Comparison of ENCODE assay signal across 8 cellular contexts in the genomic region with DNA sequence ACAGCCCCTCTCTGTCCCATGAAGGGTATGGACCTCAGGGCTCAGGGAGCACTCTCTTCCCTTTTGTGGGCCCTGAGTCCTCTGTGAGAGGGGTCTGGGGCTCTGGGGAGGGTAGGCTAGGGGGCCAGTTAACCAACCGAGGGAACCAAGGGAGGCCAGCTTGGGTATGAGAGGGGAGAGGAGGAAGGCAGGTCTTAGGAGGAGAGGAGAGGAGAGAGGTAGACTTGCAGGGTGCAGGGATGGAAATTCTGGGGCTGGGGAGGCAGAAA. TPM values are rescaled to one million over a fixed set of nuclear protein-coding genes. Genes with fewer than 3 reads are reported as not detected.
A peak's percentile ranks its signal among the peaks of the same experiment; 100 is the strongest.
DNase-seq lines count a peak whose midpoint lies in the region; ATAC-seq, FAIRE-seq and TF ChIP-seq lines count a peak whose summit lies in the region.

No MANE protein-coding gene starts in this region.

- peak overlapping the region in 2 of 7 donors; percentile 72 to 81 for H3K27ac Mint-ChIP-seq in CD4-positive, alpha-beta memory T cell

- peaks cover 34% of the 10 kb centered on the region for H3K27me3 ChIP-seq in CD4-positive, alpha-beta memory T cell (ENCODE audit: insufficient read depth, low read length)
- no peaks in the 10 kb centered on the region for H3K27me3 ChIP-seq in parathyroid adenoma (ENCODE audit: control insufficient read depth, insufficient read depth, low read length)

- H3K4me3 ChIP-seq in CD4-positive, alpha-beta memory T cell (ENCODE audit: low read length in 2 of 2) = peak overlapping the region in 1 of 2 donors; percentile 45
- H3K4me3 ChIP-seq in SK-N-MC (peak overlapping the region; percentile 75), fibroblast of the aortic adventitia (ENCODE audit: low read depth, low read length) (peak overlapping the region; percentile 52), parathyroid adenoma (ENCODE audit: low read depth, low read length) (peak overlapping the region; percentile 71)

- FAIRE-seq in urothelium cell line (lab: Jason Lieb, UNC) = no peak

- H2AFZ ChIP-seq in parathyroid adenoma = peak overlapping the region; percentile 92

- peak overlapping the region; percentile 87 to 98 (median 92) for H3K4me3 Mint-ChIP-seq in CD4-positive, alpha-beta memory T cell

- intact Hi-C loops in CD4-positive, alpha-beta memory T cell (cut with micrococcal nuclease) = no loop called here

- H3K36me3 ChIP-seq in CD4-positive, alpha-beta memory T cell (ENCODE audit: insufficient read depth, low read length) = no peaks in the 10 kb centered on the region
- H3K36me3 ChIP-seq in SK-N-MC (ENCODE audit: insufficient read depth, low read length) (no peaks in the 10 kb centered on the region), parathyroid adenoma (ENCODE audit: control insufficient read depth, insufficient read depth, low read length) (no peaks in the 10 kb centered on the region)

- H3K4me2 ChIP-seq in parathyroid adenoma (ENCODE audit: low read length) = peak overlapping the region; percentile 90

- CTCF ChIA-PET in CD4-positive, alpha-beta memory T cell (lab: Charles Lee; ENCODE audit: partially characterized antibody) = no interaction called here

- peaks cover 0 to 2% (median 0%) of the 10 kb centered on the region in 8 donors for H3K9me3 Mint-ChIP-seq in CD4-positive, alpha-beta memory T cell

- peaks cover 17% of the 10 kb centered on the region for H3K79me2 ChIP-seq in parathyroid adenoma

- peaks cover 32 to 34% of the 10 kb centered on the region in 2 donors for H3K27me3 Mint-ChIP-seq in CD4-positive, alpha-beta memory T cell

- H3K9ac ChIP-seq in SK-N-MC (ENCODE audit: insufficient read length) (no peak overlapping the region), parathyroid adenoma (peak overlapping the region; percentile 94)

- peaks cover 15% of the 10 kb centered on the region for H3K4me1 ChIP-seq in CD4-positive, alpha-beta memory T cell (ENCODE audit: insufficient read depth, low read length)
- peaks cover 24% of the 10 kb centered on the region for H3K4me1 ChIP-seq in parathyroid adenoma

- H3K9me3 ChIP-seq in CD4-positive, alpha-beta memory T cell (ENCODE audit: control insufficient read depth in 1 of 2, low read length in 2 of 2) = no peaks in the 10 kb centered on the region
- H3K9me3 ChIP-seq in SK-N-MC (ENCODE audit: low read depth, low read length) = no peaks in the 10 kb centered on the region
- H3K9me3 ChIP-seq in parathyroid adenoma (ENCODE audit: control insufficient read depth, low read length) = no peaks in the 10 kb centered on the region

- no peak overlapping the region for H3K27ac ChIP-seq in CD4-positive, alpha-beta memory T cell (ENCODE audit: low read depth, low read length)
- H3K27ac ChIP-seq in SK-N-MC = no peak overlapping the region
- peak overlapping the region; percentile 92 for H3K27ac ChIP-seq in parathyroid adenoma

- TF ChIP-seq CTCF in fibroblast of the aortic adventitia (IDR thresholded peaks at IDR 0.05; ENCODE audit: insufficient read depth, low read length) = no peak
- TF ChIP-seq CTCF in parathyroid adenoma (IDR thresholded peaks at IDR 0.05) = no peak

- POLR2A ChIA-PET in CD4-positive, alpha-beta memory T cell (lab: Charles Lee; ENCODE audit: partially characterized antibody) = no interaction called here

- no peak for ATAC-seq in HG03354 (IDR thresholded peaks at IDR 0.05; ENCODE audit: poor library complexity, severe bottlenecking, unreplicated experiment)

- peaks cover 0 to 4% of the 10 kb centered on the region in 2 donors for H3K36me3 Mint-ChIP-seq in CD4-positive, alpha-beta memory T cell

- peaks cover 7 to 15% (median 12%) of the 10 kb centered on the region in 4 donors for H3K4me1 Mint-ChIP-seq in CD4-positive, alpha-beta memory T cell

- no peak for DNase-seq in CD4-positive, alpha-beta memory T cell
- DNase-seq in SK-N-MC (ENCODE audit: low read depth, low spot score) = no peak
- no peak for DNase-seq in fibroblast of the aortic adventitia (ENCODE audit: low read depth)
- no peak for DNase-seq in RPMI8226
- no peak for DNase-seq in urothelium cell line (ENCODE audit: low spot score)
- DNase-seq in amniotic stem cell (lab: John Stamatoyannopoulos, UW) = no peak

RNA-seq across cellular contexts. Expression of a gene that starts 0.7 kb away (rescaled TPM):
- total RNA-seq in CD4-positive, alpha-beta memory T cell = not detected
- polyA plus RNA-seq in CD4-positive, alpha-beta memory T cell = not detected
- total RNA-seq in fibroblast of the aortic adventitia (ENCODE audit: low replicate concordance) = 9.9 TPM in 1 of 2 replicates, not detected in the other

RNA-seq across cellular contexts. Expression of a gene that starts 0.8 kb away (rescaled TPM):
- total RNA-seq in CD4-positive, alpha-beta memory T cell = not detected
- under 1 TPM in 1 of 2 donors, not detected in 1; 0.25 TPM for polyA plus RNA-seq in CD4-positive, alpha-beta memory T cell
- 0.09 and 0.41 TPM in 2 replicates for total RNA-seq in fibroblast of the aortic adventitia (ENCODE audit: low replicate concordance)

RNA-seq across cellular contexts. Expression of a gene that starts 24.2 kb away (rescaled TPM):
- not detected for total RNA-seq in CD4-positive, alpha-beta memory T cell
- polyA plus RNA-seq in CD4-positive, alpha-beta memory T cell = not detected
- 2.3 TPM in 1 of 2 replicates, not detected in the other for total RNA-seq in fibroblast of the aortic adventitia (ENCODE audit: low replicate concordance)

RNA-seq across cellular contexts. Expression of a gene that starts 50.5 kb away (rescaled TPM):
- not detected for total RNA-seq in CD4-positive, alpha-beta memory T cell
- polyA plus RNA-seq in CD4-positive, alpha-beta memory T cell = not detected
- total RNA-seq in fibroblast of the aortic adventitia (ENCODE audit: low replicate concordance) = 0.18 TPM in 1 of 2 replicates, not detected in the other
